Comparison of ENCODE assay signal across 8 cellular contexts in genomic region chr20:31951203-31951529, GRCh38. TPM values are rescaled to one million over a fixed set of nuclear protein-coding genes. Genes with fewer than 3 reads are reported as not detected.
DNase-seq lines count a peak whose midpoint lies in the region; ATAC-seq, FAIRE-seq and TF ChIP-seq lines count a peak whose summit lies in the region.

No MANE protein-coding gene starts in this region.

- 1% methylated on average over 6 of the region's 6 CpGs for WGBS in right lobe of liver (ENCODE audit: insufficient coverage, low coverage, low lambda C conversion rate, missing lambda C conversion rate)
- 13% methylated on average over 6 of the region's 6 CpGs for WGBS in thymus

- peaks cover 55% of the 10 kb centered on the region for H3K36me3 Mint-ChIP-seq in activated T-cell treated with anti-CD3 and anti-CD28 coated beads, Interleukin-2, amount 50 U/mL, for 24 hours (ENCODE audit: low read depth)
- peaks cover 15% of the 10 kb centered on the region for H3K36me3 Mint-ChIP-seq in astrocyte (ENCODE audit: low read depth, unreplicated experiment)

- H3K4me1 ChIP-seq in astrocyte (ENCODE audit: insufficient read depth, low read length) (peaks cover 11% of the 10 kb centered on the region), right lobe of liver (peaks cover 0 to 11% (median 3%) of the 10 kb centered on the region in 4 donors), thymus (ENCODE audit: control insufficient read depth, insufficient read depth, low read length) (peaks cover 9% of the 10 kb centered on the region)

- H3K27ac Mint-ChIP-seq in activated T-cell treated with anti-CD3 and anti-CD28 coated beads, Interleukin-2, amount 50 U/mL, for 24 hours: peak overlapping the region; percentile 98
- H3K27ac Mint-ChIP-seq in astrocyte (ENCODE audit: unreplicated experiment): peak overlapping the region; percentile 91

- H3K4me3 Mint-ChIP-seq in activated T-cell treated with anti-CD3 and anti-CD28 coated beads, Interleukin-2, amount 50 U/mL, for 24 hours: peak overlapping the region; percentile 96
- peak overlapping the region; percentile 94 for H3K4me3 Mint-ChIP-seq in astrocyte (ENCODE audit: unreplicated experiment)

- no peak for FAIRE-seq in astrocyte (lab: Jason Lieb, UNC)

- peak overlapping the region; percentile 98 for H3K4me2 ChIP-seq in astrocyte (ENCODE audit: low read length)

- no peak for TF ChIP-seq POLR2A in right lobe of liver (IDR thresholded peaks at IDR 0.05)

- peaks cover 4% of the 10 kb centered on the region for H3K27me3 Mint-ChIP-seq in activated T-cell treated with anti-CD3 and anti-CD28 coated beads, Interleukin-2, amount 50 U/mL, for 24 hours
- H3K27me3 Mint-ChIP-seq in astrocyte (ENCODE audit: low read depth, unreplicated experiment): peaks cover 21% of the 10 kb centered on the region

- H3K9me3 ChIP-seq in astrocyte (ENCODE audit: insufficient read depth, low read depth, low read length) (no peaks in the 10 kb centered on the region), right lobe of liver (no peaks in the 10 kb centered on the region), thymus (ENCODE audit: control insufficient read depth) (peaks cover 3% of the 10 kb centered on the region)

- TF ChIP-seq CTCF in astrocyte (IDR thresholded peaks at IDR 0.05; ENCODE audit: insufficient read depth, low read depth, low read length) (no peak), right lobe of liver (IDR thresholded peaks at IDR 0.05) (no peak)

- peak overlapping the region; percentile 98 for H3K4me3 ChIP-seq in astrocyte (ENCODE audit: insufficient read depth, low read depth, low read length)
- peak overlapping the region; percentile 97 to 99 (median 99) for H3K4me3 ChIP-seq in right lobe of liver
- H3K4me3 ChIP-seq in thymus (ENCODE audit: low read length): peak overlapping the region; percentile 85

- no peaks in the 10 kb centered on the region for H3K9me3 Mint-ChIP-seq in activated T-cell treated with anti-CD3 and anti-CD28 coated beads, Interleukin-2, amount 50 U/mL, for 24 hours
- no peaks in the 10 kb centered on the region for H3K9me3 Mint-ChIP-seq in astrocyte (ENCODE audit: unreplicated experiment)

- peaks cover 32% of the 10 kb centered on the region for H3K79me2 ChIP-seq in astrocyte (ENCODE audit: insufficient read depth, low read length)

- H2AFZ ChIP-seq in astrocyte (ENCODE audit: low read depth, low read length): peak overlapping the region; percentile 93

- intact Hi-C loops in right lobe of liver (cut with DNase I): loop anchor here (5.0 kb wide), 1 partner anchor 99 kb away; no protein-coding TSS in a partner anchor

- H3K27me3 ChIP-seq in astrocyte (ENCODE audit: insufficient read depth, low read length) (peaks cover 8% of the 10 kb centered on the region), right lobe of liver (no peaks in the 10 kb centered on the region), thymus (ENCODE audit: control insufficient read depth, insufficient read depth) (no peaks in the 10 kb centered on the region)

- H3K4me1 Mint-ChIP-seq in activated T-cell treated with anti-CD3 and anti-CD28 coated beads, Interleukin-2, amount 50 U/mL, for 24 hours (ENCODE audit: low read depth): peaks cover 31% of the 10 kb centered on the region
- H3K4me1 Mint-ChIP-seq in astrocyte (ENCODE audit: low read depth, unreplicated experiment): peaks cover 6% of the 10 kb centered on the region

- peaks cover 39% of the 10 kb centered on the region for H4K20me1 ChIP-seq in astrocyte (ENCODE audit: insufficient read depth, low read length)

- peak overlapping the region; percentile 99 for H3K9ac ChIP-seq in astrocyte (ENCODE audit: low read length)

- H3K27ac ChIP-seq in astrocyte (ENCODE audit: low read depth, low read length) (peak overlapping the region; percentile 75), right lobe of liver (no peak overlapping the region), thymus (ENCODE audit: low read depth) (no peak overlapping the region)

- peaks cover 22% of the 10 kb centered on the region for H3K36me3 ChIP-seq in astrocyte (ENCODE audit: insufficient read depth, low read length)
- H3K36me3 ChIP-seq in right lobe of liver: peaks cover 4 to 31% (median 16%) of the 10 kb centered on the region in 4 donors
- peaks cover 30% of the 10 kb centered on the region for H3K36me3 ChIP-seq in thymus (ENCODE audit: control insufficient read depth, insufficient read depth)

- DNase-seq in activated T-cell treated with anti-CD3 and anti-CD28 coated beads, Interleukin-2, amount 50 U/mL, for 24 hours: no peak
- DNase-seq in activated T-cell treated with anti-CD3 and anti-CD28 coated beads, Interleukin-2, amount 50 U/mL, for 48 hours: no peak
- no peak for DNase-seq in astrocyte (ENCODE audit: low read depth)
- DNase-seq in right lobe of liver: no peak
- no peak for DNase-seq in NCI-H1105 treated with DMSO at 0.1 percent for 48 hours (lab: John Stamatoyannopoulos, UW)
- DNase-seq in SKM-1 treated with dmso at 0.1 percent for 144 hours (lab: John Stamatoyannopoulos, UW; ENCODE audit: unreplicated experiment): no peak

- ATAC-seq in right lobe of liver (no peak), HG03196 (IDR thresholded peaks at IDR 0.05; ENCODE audit: unreplicated experiment) (no peak)

RNA-seq across cellular contexts. Expression of gene PDRG1, which starts 0.7 kb away (rescaled TPM):
- total RNA-seq in astrocyte (16.2 and 20.6 TPM in 2 replicates), right lobe of liver (1 to 10 TPM; 4.5 to 6.6 (median 4.9) TPM)
- 16.4 TPM for polyA plus RNA-seq in thymus

RNA-seq across cellular contexts. Expression of gene XKR7, which starts 16.8 kb away (rescaled TPM):
- 0.36 and 0.48 TPM in 2 replicates for total RNA-seq in astrocyte
- total RNA-seq in right lobe of liver: not detected
- 0.02 TPM for polyA plus RNA-seq in thymus

RNA-seq across cellular contexts. Expression of gene CCM2L, which starts 59.1 kb away (rescaled TPM):
- 0.11 TPM in 1 of 2 replicates, not detected in the other for total RNA-seq in astrocyte
- total RNA-seq in right lobe of liver: 1 to 10 TPM in 2 of 6 experiments, under 1 TPM in 4; 0.61 to 1.7 (median 0.89) TPM
- 3.3 TPM for polyA plus RNA-seq in thymus
